15 cellular contexts compared by ENCODE assay signal in genomic region chr2:19888831-19889230, GRCh38. TPM values are rescaled to one million over a fixed set of nuclear protein-coding genes. Genes with fewer than 3 reads are reported as not detected.
DNase-seq lines count a peak whose midpoint lies in the region; ATAC-seq and TF ChIP-seq lines count a peak whose summit lies in the region.
"Had no signal": no experiment of that assay in that cellular context is flagged by ENCODE, and none has a peak within 500 bp of the region (broad histone marks: within the 10 kb centered on the region; RNA-seq: fewer than 3 reads in every experiment).

No MANE protein-coding gene starts in this region.

- H4K20me1 ChIP-seq in MM.1S (ENCODE audit: insufficient read depth, low read length) = no peaks in the 10 kb centered on the region

- H3K27ac ChIP-seq in MM.1S (ENCODE audit: low read length) = no peak overlapping the region
- no peak overlapping the region for H3K27ac ChIP-seq in colonic mucosa
- H3K27ac ChIP-seq: KMS-11, SK-N-MC had no signal

- H2AFZ ChIP-seq in MM.1S (ENCODE audit: low read length) = 0 out of 2 replicates have a peak overlapping the region, but pooled peaks have one; percentile 63

- no peak for TF ChIP-seq CTCF in MM.1S (IDR thresholded peaks at IDR 0.05; ENCODE audit: low read length)
- no peak for TF ChIP-seq CTCF in colonic mucosa (IDR thresholded peaks at IDR 0.05)

- H3K4me2 ChIP-seq in MM.1S (ENCODE audit: low read depth, low read length) = peak overlapping the region; percentile 63; the same call in 1 of the 2 replicates
- H3K4me2 ChIP-seq: KMS-11 had no signal

- no peaks in the 10 kb centered on the region for H3K79me2 ChIP-seq in MM.1S (ENCODE audit: low read length)

- peaks cover 25% of the 10 kb centered on the region for H3K4me1 Mint-ChIP-seq in stimulated activated naive CD8-positive, alpha-beta T cell treated with anti-CD3 and anti-CD28 coated beads, Interleukin-15, amount 100 ng/mL, for 72 hours
- H3K4me1 Mint-ChIP-seq in activated naive CD8-positive, alpha-beta T cell treated with anti-CD3 and anti-CD28 coated beads for 36 hours = peaks cover 20% of the 10 kb centered on the region

- H3K27me3 Mint-ChIP-seq in stimulated activated naive CD8-positive, alpha-beta T cell treated with anti-CD3 and anti-CD28 coated beads, Interleukin-15, amount 100 ng/mL, for 72 hours = no peaks in the 10 kb centered on the region
- H3K27me3 Mint-ChIP-seq in activated naive CD8-positive, alpha-beta T cell treated with anti-CD3 and anti-CD28 coated beads for 36 hours = no peaks in the 10 kb centered on the region
- H3K27me3 Mint-ChIP-seq: CD4-positive, CD25-positive, alpha-beta regulatory T cell had no signal

- H3K9me3 Mint-ChIP-seq in stimulated activated naive CD8-positive, alpha-beta T cell treated with anti-CD3 and anti-CD28 coated beads, Interleukin-15, amount 100 ng/mL, for 72 hours = peaks cover 0 to 4% of the 10 kb centered on the region in 2 donors
- H3K9me3 Mint-ChIP-seq in activated naive CD8-positive, alpha-beta T cell treated with anti-CD3 and anti-CD28 coated beads for 36 hours = no peaks in the 10 kb centered on the region
- H3K9me3 Mint-ChIP-seq: CD4-positive, CD25-positive, alpha-beta regulatory T cell had no signal

- 0 out of 2 replicates have a peak, but pooled peaks cover 8% of the 10 kb centered on the region for H3K4me1 ChIP-seq in MM.1S (ENCODE audit: low read length)
- no peaks in the 10 kb centered on the region for H3K4me1 ChIP-seq in colonic mucosa

- H3K4me3 ChIP-seq in MM.1S (ENCODE audit: low read length) (no peak overlapping the region), colonic mucosa (no peak overlapping the region)
- H3K4me3 ChIP-seq: SK-N-MC had no signal

- no peaks in the 10 kb centered on the region for H3K9me2 ChIP-seq in MM.1S (replicated peaks; ENCODE audit: insufficient read depth, low read length)

- no peak overlapping the region for H3K27ac Mint-ChIP-seq in stimulated activated naive CD8-positive, alpha-beta T cell treated with anti-CD3 and anti-CD28 coated beads, Interleukin-15, amount 100 ng/mL, for 72 hours
- no peak overlapping the region for H3K27ac Mint-ChIP-seq in activated naive CD8-positive, alpha-beta T cell treated with anti-CD3 and anti-CD28 coated beads for 36 hours

- H3K9me3 ChIP-seq in MM.1S (replicated peaks; ENCODE audit: insufficient read depth, low read length) (no peaks in the 10 kb centered on the region), colonic mucosa (no peaks in the 10 kb centered on the region)

- peak; percentile 8 for ATAC-seq in stimulated activated naive CD8-positive, alpha-beta T cell treated with anti-CD3 and anti-CD28 coated beads, Interleukin-15, amount 100 ng/mL, for 72 hours
- ATAC-seq in stimulated activated naive CD8-positive, alpha-beta T cell treated with anti-CD3 and anti-CD28 coated beads, Interleukin-15, Interleukin-2, amounts not matched to agents 100 U/mL and 50 U/mL, for 24 hours = no peak

- peaks cover 14% of the 10 kb centered on the region for H3K36me3 Mint-ChIP-seq in activated naive CD8-positive, alpha-beta T cell treated with anti-CD3 and anti-CD28 coated beads for 36 hours

- intact Hi-C loops in colonic mucosa (cut with DNase I) = no loop called here

- no peaks in the 10 kb centered on the region for H3F3A ChIP-seq in MM.1S (ENCODE audit: insufficient read depth, low read length)

- DNase-seq in stimulated activated naive CD8-positive, alpha-beta T cell treated with anti-CD3 and anti-CD28 coated beads, Interleukin-15, amount 100 ng/mL, for 72 hours = no peak
- DNase-seq in stimulated activated naive CD8-positive, alpha-beta T cell treated with anti-CD3 and anti-CD28 coated beads, Interleukin-15, Interleukin-2, amounts not matched to agents 100 U/mL and 50 U/mL, for 24 hours = no peak
- DNase-seq in MM.1S (no peak), cerebellar cortex (ENCODE audit: low spot score) (peak; percentile 17), OCI-M2 (lab: John Stamatoyannopoulos, UW; ENCODE audit: unreplicated experiment) (no peak), colonic mucosa (no peak)
- DNase-seq in activated naive CD8-positive, alpha-beta T cell treated with anti-CD3 and anti-CD28 coated beads for 36 hours = no peak
- DNase-seq: CD4-positive, CD25-positive, alpha-beta regulatory T cell; COR-L47; NCI-H1417 treated with DMSO at 0.1 percent for 48 hours; NCI-H1930; NCI-H526 treated with DMSO at 0.1 percent for 48 hours; SHP77 had no signal

- H3K4me3 Mint-ChIP-seq in stimulated activated naive CD8-positive, alpha-beta T cell treated with anti-CD3 and anti-CD28 coated beads, Interleukin-15, amount 100 ng/mL, for 72 hours = no peak overlapping the region
- no peak overlapping the region for H3K4me3 Mint-ChIP-seq in activated naive CD8-positive, alpha-beta T cell treated with anti-CD3 and anti-CD28 coated beads for 36 hours

- H3K9ac ChIP-seq in MM.1S (ENCODE audit: low read length) (no peak overlapping the region), colonic mucosa (ENCODE audit: low read depth in 2 of 2, low read length in 2 of 2) (no peak overlapping the region)
- H3K9ac ChIP-seq: KMS-11 had no signal

- H3K27me3 ChIP-seq in MM.1S (replicated peaks; ENCODE audit: insufficient read depth, low read length) (no peaks in the 10 kb centered on the region), colonic mucosa (no peaks in the 10 kb centered on the region)

- H3K36me3 ChIP-seq in MM.1S (replicated peaks; ENCODE audit: insufficient read depth, low read length) (no peaks in the 10 kb centered on the region), colonic mucosa (no peaks in the 10 kb centered on the region)

RNA-seq across cellular contexts. Expression of gene TTC32, which starts 13.0 kb away (rescaled TPM):
- total RNA-seq in colonic mucosa = 1 to 10 TPM; 9.0 to 9.3 TPM
- 10 to 100 TPM; 14.9 to 15.3 TPM for total RNA-seq in activated naive CD8-positive, alpha-beta T cell treated with anti-CD3 and anti-CD28 coated beads for 36 hours
